In genomic region chr3:195253981-195254432, GRCh38 we compare ENCODE assay signal across 21 cellular contexts. TPM values are rescaled to one million over a fixed set of nuclear protein-coding genes. Genes with fewer than 3 reads are reported as not detected.
DNase-seq lines count a peak whose midpoint lies in the region; ATAC-seq and TF ChIP-seq lines count a peak whose summit lies in the region.
"Had no signal": no experiment of that assay in that cellular context is flagged by ENCODE, and none has a peak within 500 bp of the region (broad histone marks: within the 10 kb centered on the region; RNA-seq: fewer than 3 reads in every experiment).

No MANE protein-coding gene starts in this region.

- H4K5ac ChIP-seq in H9 (ENCODE audit: insufficient read length, low read depth, low read length): no peak overlapping the region

- H3K4me3 Mint-ChIP-seq in H9: no peak overlapping the region
- no peak overlapping the region for H3K4me3 Mint-ChIP-seq in CD4-positive, alpha-beta memory T cell
- H3K4me3 Mint-ChIP-seq: activated B cell treated with CpG ODN at 0.5 μM for 24 hours, B cell, memory B cell had no signal

- H4K8ac ChIP-seq in H9 (replicated peaks; ENCODE audit: insufficient read length, low read depth, low read length): no peak overlapping the region

- H3K4me2 ChIP-seq in H9 (ENCODE audit: insufficient read depth, insufficient read length, low read length): no peak overlapping the region
- H3K4me2 ChIP-seq: KMS-11 had no signal

- DNase-seq in D341Med (ENCODE audit: low spot score) (peak; percentile 63), H9 (no peak), colonic mucosa (peak; percentile 14), DMS53 treated with DMSO at 0.1 percent for 48 hours (lab: John Stamatoyannopoulos, UW; ENCODE audit: unreplicated experiment) (no peak), HuH-7 (ENCODE audit: low spot score) (no peak)
- DNase-seq in CD4-positive, alpha-beta memory T cell: no peak
- DNase-seq: activated B cell treated with CpG ODN at 0.5 μM for 24 hours; activated gamma-delta T cell treated with Interleukin-2 at 50 U/mL for 16 hours; anterior cingulate cortex; gastrocnemius medialis; NCI-H1105; nucleus accumbens; RPMI8226; stimulated activated CD4-positive, alpha-beta T cell treated with anti-CD3 and anti-CD28 coated beads, Interleukin-2, amount 100 ng/mL, for 48 hours; substantia nigra; T-helper 1 cell had no signal

- no CpG with 5 or more reads among the region's 10 CpGs for WGBS in H9 (ENCODE audit: extremely low coverage, insufficient read length, low lambda C conversion rate)

- POLR2A ChIA-PET in CD4-positive, alpha-beta memory T cell (lab: Charles Lee; ENCODE audit: partially characterized antibody): no interaction called here

- no peak overlapping the region for H3K56ac ChIP-seq in H9 (ENCODE audit: insufficient read length, low read depth, low read length)

- no peaks in the 10 kb centered on the region for H3K36me3 ChIP-seq in colonic mucosa
- no peaks in the 10 kb centered on the region for H3K36me3 ChIP-seq in muscle layer of colon (ENCODE audit: insufficient read depth, low read length)
- H3K36me3 ChIP-seq in CD4-positive, alpha-beta memory T cell (ENCODE audit: insufficient read depth, low read length): no peaks in the 10 kb centered on the region
- H3K36me3 ChIP-seq: gastrocnemius medialis had no signal

- no peak for ATAC-seq in HG02973 (IDR thresholded peaks at IDR 0.05; ENCODE audit: unreplicated experiment)
- ATAC-seq: gastrocnemius medialis had no signal

- peaks cover 0 to 7% (median 0%) of the 10 kb centered on the region in 3 experiments; a peak in 1 of 7 replicates for H3K36me3 Mint-ChIP-seq in H9 (ENCODE audit: insufficient read depth in 1 of 3, low read depth in 3 of 3)
- H3K36me3 Mint-ChIP-seq in CD4-positive, alpha-beta memory T cell: no peaks in the 10 kb centered on the region
- H3K36me3 Mint-ChIP-seq: memory B cell had no signal

- no peak overlapping the region for H2AK5ac ChIP-seq in H9 (ENCODE audit: insufficient read length, low read length)

- H3K9ac ChIP-seq in H9 (ENCODE audit: extremely low read depth, insufficient read length, low read length) (no peak overlapping the region), colonic mucosa (ENCODE audit: low read depth in 2 of 2, low read length in 2 of 2) (no peak overlapping the region), muscle layer of colon (ENCODE audit: low read length) (no peak overlapping the region)
- H3K9ac ChIP-seq: KMS-11 had no signal

- peaks cover 49 to 63% of the 10 kb centered on the region in 2 experiments for H3K4me1 Mint-ChIP-seq in H9
- H3K4me1 Mint-ChIP-seq in CD4-positive, alpha-beta memory T cell: peaks cover 13 to 29% (median 19%) of the 10 kb centered on the region in 4 donors

- no peak overlapping the region for H2BK15ac ChIP-seq in H9 (ENCODE audit: low read depth, low read length)

- peaks cover 17% of the 10 kb centered on the region; the same call in 1 of the 2 replicates for H3K79me2 ChIP-seq in H9 (ENCODE audit: insufficient read depth, low read length)

- peak overlapping the region in 2 of 3 experiments; percentile 64 to 87; a peak in 3 of 7 replicates for H3K27ac Mint-ChIP-seq in H9
- H3K27ac Mint-ChIP-seq in CD4-positive, alpha-beta memory T cell: peak overlapping the region in 2 of 7 donors; percentile 24 to 52
- H3K27ac Mint-ChIP-seq: activated B cell treated with CpG ODN at 0.5 μM for 24 hours, B cell, memory B cell had no signal

- H3K27ac ChIP-seq in H9 (ENCODE audit: insufficient read length, low read depth, low read length) (no peak overlapping the region), colonic mucosa (no peak overlapping the region), muscle layer of colon (ENCODE audit: low read depth, low read length) (peak overlapping the region; percentile 54)
- H3K27ac ChIP-seq in CD4-positive, alpha-beta memory T cell (ENCODE audit: low read depth, low read length): no peak overlapping the region
- H3K27ac ChIP-seq: KMS-11 had no signal

- no peak overlapping the region for H3K4me3 ChIP-seq in colonic mucosa
- no peak overlapping the region for H3K4me3 ChIP-seq in muscle layer of colon (ENCODE audit: low read depth in 1 of 2, low read length in 2 of 2)
- H3K4me3 ChIP-seq in CD4-positive, alpha-beta memory T cell (ENCODE audit: low read length in 2 of 2): no peak overlapping the region
- H3K4me3 ChIP-seq: gastrocnemius medialis had no signal

- H3K4me1 ChIP-seq in H9 (ENCODE audit: insufficient read depth, low read length): peaks cover 6% of the 10 kb centered on the region
- H3K4me1 ChIP-seq in colonic mucosa: peaks cover under 1% of the 10 kb centered on the region
- H3K4me1 ChIP-seq in muscle layer of colon (ENCODE audit: insufficient read depth, low read length): peaks cover 52% of the 10 kb centered on the region
- peaks cover 11% of the 10 kb centered on the region for H3K4me1 ChIP-seq in CD4-positive, alpha-beta memory T cell (ENCODE audit: insufficient read depth, low read length)

- no peak for TF ChIP-seq CTCF in H9 (conservative IDR thresholded peaks at IDR 0.05)
- no peak for TF ChIP-seq CTCF in colonic mucosa (IDR thresholded peaks at IDR 0.05)

- H2BK5ac ChIP-seq in H9 (ENCODE audit: insufficient read length, low read length): no peak overlapping the region

- no peaks in the 10 kb centered on the region for H3K23me2 ChIP-seq in H9 (ENCODE audit: insufficient read length, low read depth, low read length, poor library complexity, severe bottlenecking)

- intact Hi-C loops in colonic mucosa (cut with DNase I): loop anchor here (10.0 kb wide), 2 partner anchors 139 to 269 kb away; no protein-coding TSS in a partner anchor
- intact Hi-C loops in CD4-positive, alpha-beta memory T cell (cut with micrococcal nuclease): no loop called here

- no peaks in the 10 kb centered on the region for H3K79me1 ChIP-seq in H9 (ENCODE audit: insufficient read depth, low read depth, low read length, poor library complexity, severe bottlenecking)

- H3T11ph ChIP-seq in H9 (ENCODE audit: low read length): no peak overlapping the region

- H3K27me3 Mint-ChIP-seq in H9 (ENCODE audit: low read depth): no peaks in the 10 kb centered on the region; the same call in none of the 2 replicates
- H3K27me3 Mint-ChIP-seq in CD4-positive, alpha-beta memory T cell: no peaks in the 10 kb centered on the region
- H3K27me3 Mint-ChIP-seq: activated B cell treated with CpG ODN at 0.5 μM for 24 hours, B cell, memory B cell had no signal

- H2BK20ac ChIP-seq in H9 (ENCODE audit: low read depth, low read length, poor library complexity, severe bottlenecking): no peak overlapping the region

- H3K9me3 Mint-ChIP-seq in H9: 0 out of 5 replicates have a peak, but pooled peaks cover 0 to 2% of the 10 kb centered on the region in 2 experiments
- H3K9me3 Mint-ChIP-seq in CD4-positive, alpha-beta memory T cell: no peaks in the 10 kb centered on the region
- H3K9me3 Mint-ChIP-seq: activated B cell treated with CpG ODN at 0.5 μM for 24 hours, memory B cell had no signal

- H3K27me3 ChIP-seq in H9 (ENCODE audit: insufficient read depth, low read length) (no peaks in the 10 kb centered on the region), colonic mucosa (no peaks in the 10 kb centered on the region), muscle layer of colon (ENCODE audit: control insufficient read depth in 1 of 2, insufficient read depth in 2 of 2, low read length in 2 of 2) (no peaks in the 10 kb centered on the region)
- no peaks in the 10 kb centered on the region for H3K27me3 ChIP-seq in CD4-positive, alpha-beta memory T cell (ENCODE audit: insufficient read depth, low read length)
- H3K27me3 ChIP-seq: gastrocnemius medialis had no signal

- no peaks in the 10 kb centered on the region for H3K9me3 ChIP-seq in H9 (ENCODE audit: control insufficient read depth, low read depth, low read length)
- H3K9me3 ChIP-seq in colonic mucosa: no peaks in the 10 kb centered on the region
- H3K9me3 ChIP-seq in muscle layer of colon (ENCODE audit: low read length): no peaks in the 10 kb centered on the region
- no peaks in the 10 kb centered on the region for H3K9me3 ChIP-seq in CD4-positive, alpha-beta memory T cell (ENCODE audit: control insufficient read depth in 1 of 2, low read length in 2 of 2)
- H3K9me3 ChIP-seq: gastrocnemius medialis had no signal

- no peak overlapping the region for H2BK120ac ChIP-seq in H9 (ENCODE audit: low read depth, low read length, poor library complexity, severe bottlenecking)

- CTCF ChIA-PET in CD4-positive, alpha-beta memory T cell (lab: Charles Lee; ENCODE audit: partially characterized antibody): no interaction called here

- H2BK12ac ChIP-seq in H9 (ENCODE audit: insufficient read length, low read depth, low read length): no peak overlapping the region

- H3K23ac ChIP-seq in H9 (ENCODE audit: insufficient read length, low read depth, low read length): no peak overlapping the region

- no peak overlapping the region for H3K4ac ChIP-seq in H9 (ENCODE audit: low read depth, low read length)

- H4K91ac ChIP-seq in H9 (ENCODE audit: insufficient read length, low read depth, low read length): no peak overlapping the region

- no peak overlapping the region for H3K18ac ChIP-seq in H9 (ENCODE audit: insufficient read length, low read depth, low read length)

- H4K20me1 ChIP-seq in H9 (ENCODE audit: control insufficient read depth, insufficient read depth, insufficient read length): peaks cover 2% of the 10 kb centered on the region

- H3K14ac ChIP-seq in H9 (ENCODE audit: insufficient read depth, low read length): 0 out of 2 replicates have a peak overlapping the region, but pooled peaks have one; percentile 13

- no peak overlapping the region for H2AFZ ChIP-seq in H9 (ENCODE audit: low read length)

RNA-seq across cellular contexts. Expression of gene XXYLT1, which starts 17.0 kb away (rescaled TPM):
- total RNA-seq in H9 (2021): 22.7 and 23.0 TPM in 2 replicates
- total RNA-seq in colonic mucosa: 10 to 100 TPM in 1 of 2 donors, 1 to 10 TPM in 1; 8.3 to 10.9 TPM
- total RNA-seq in CD4-positive, alpha-beta memory T cell: 1 to 10 TPM; 3.9 to 4.4 TPM
- polyA plus RNA-seq in CD4-positive, alpha-beta memory T cell: 1 to 10 TPM; 4.2 to 6.3 TPM

Comparison
In these comparisons a context has a peak if more than half of its experiments do, and no peak if none do; other contexts are left out.
1. DNase-seq: peak in D341Med (single experiment) and colonic mucosa (single experiment); none in H9 (single experiment), DMS53 treated with DMSO at 0.1 percent for 48 hours (single experiment), CD4-positive, alpha-beta memory T cell (0 of 5) and HuH-7 (single experiment).